Comparison of ENCODE assay signal across 1 cellular context in the genomic region with DNA sequence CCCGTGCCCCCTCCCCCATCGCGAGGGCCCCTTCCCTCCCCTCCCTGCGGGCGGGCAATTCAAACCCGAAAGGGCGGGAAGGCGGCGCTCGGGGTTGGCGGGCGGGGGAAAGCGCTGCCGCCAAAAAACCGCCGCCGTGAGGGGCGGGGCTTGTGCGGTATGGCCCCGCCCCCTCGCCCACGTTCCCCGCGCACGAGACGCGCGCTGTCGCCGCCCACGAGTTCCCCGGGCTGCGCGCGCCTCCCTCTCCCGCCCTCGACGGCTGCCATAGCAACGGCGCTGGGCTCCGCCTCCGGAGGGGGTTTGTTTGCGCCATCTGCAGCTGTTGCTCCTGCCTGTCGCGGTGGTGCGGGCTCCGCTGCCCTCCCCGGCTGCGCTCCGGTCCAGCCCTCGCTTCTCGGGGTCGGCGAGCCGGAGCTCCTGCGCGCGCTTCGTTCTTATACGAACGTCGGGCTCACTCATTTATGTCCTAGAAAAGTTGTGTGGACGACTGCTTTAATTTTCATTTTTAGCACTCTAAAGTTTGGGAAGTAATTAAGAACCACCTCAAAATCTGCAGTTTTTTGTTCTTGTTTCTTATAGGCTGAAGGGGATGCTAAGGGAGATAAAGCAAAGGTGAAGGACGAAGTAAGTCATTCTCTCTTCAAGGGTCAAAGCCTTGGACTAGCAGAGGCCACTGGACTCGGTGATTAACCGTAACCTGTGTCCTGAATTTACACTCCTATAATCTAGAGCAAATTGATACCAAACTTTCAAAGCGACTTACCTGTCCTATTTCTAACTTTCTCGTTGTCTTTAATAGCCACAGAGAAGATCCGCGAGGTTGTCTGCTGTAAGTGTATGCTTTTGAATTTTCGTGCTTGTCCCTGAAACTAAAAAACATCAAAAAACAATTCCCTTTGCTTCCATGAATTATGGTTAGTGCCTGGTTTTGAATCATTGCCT.
TF ChIP-seq lines count a peak whose summit lies in the region.

No MANE protein-coding gene starts in this region.

TF ChIP-seq in HEK293, 187 proteins besides CTCF, POLR2A, EP300 and RAD21 (continued from another document and continues in another):
- TF ChIP-seq HIC1 (tag by site-specific recombination; IDR thresholded peaks at IDR 0.05) (no peak), KLF1 (tag by site-specific recombination; IDR thresholded peaks at IDR 0.05) (peak; percentile 69), ZNF600 (tag by site-specific recombination; IDR thresholded peaks at IDR 0.05) (peak; percentile 26; the same call in 1 of the 2 replicates), KLF9 (tag by site-specific recombination; IDR thresholded peaks at IDR 0.05; ENCODE audit: low read depth) (peak; percentile 97), ZNF223 (tag by site-specific recombination; IDR thresholded peaks at IDR 0.05) (peak; percentile 38; the same call in 1 of the 2 replicates), ZEB2 (tag by site-specific recombination; IDR thresholded peaks at IDR 0.05) (peak; percentile 66), ZFHX2 (tag by site-specific recombination; conservative IDR thresholded peaks at IDR 0.05) (peak; percentile 98), ZBTB7A (tag by site-specific recombination; IDR thresholded peaks at IDR 0.05; ENCODE audit: low read depth) (no peak), ZXDB (tag by site-specific recombination; IDR thresholded peaks at IDR 0.05) (no peak), ZNF341 (tag by site-specific recombination; IDR thresholded peaks at IDR 0.05; ENCODE audit: low read depth) (peak; percentile 80), ZBTB44 (tag by site-specific recombination; IDR thresholded peaks at IDR 0.05) (0 out of 2 replicates have a peak, but pooled peaks have one; percentile 10), ZBTB17 (tag by site-specific recombination; IDR thresholded peaks at IDR 0.05) (peak; percentile 71), SP2 (tag by site-specific recombination; IDR thresholded peaks at IDR 0.05) (peak; percentile 90), ZNF529 (tag by site-specific recombination; IDR thresholded peaks at IDR 0.05; ENCODE audit: insufficient replicate concordance) (no peak), EGR2 (tag by site-specific recombination; IDR thresholded peaks at IDR 0.05; ENCODE audit: low read depth) (peak; percentile 93), ZBTB1 (tag by site-specific recombination; IDR thresholded peaks at IDR 0.05) (0 out of 2 replicates have a peak, but pooled peaks have one; percentile 42), GLIS2 (tag by site-specific recombination; IDR thresholded peaks at IDR 0.05) (peak; percentile 18; the same call in 1 of the 2 replicates), ZNF24 (tag by site-specific recombination; IDR thresholded peaks at IDR 0.05) (no peak), WT1 (tag by site-specific recombination; IDR thresholded peaks at IDR 0.05) (peak; percentile 26; the same call in 1 of the 2 replicates), ZNF426 (tag by site-specific recombination; IDR thresholded peaks at IDR 0.05) (no peak), SCRT2 (tag by site-specific recombination; IDR thresholded peaks at IDR 0.05) (peak; percentile 99), SP7 (tag by site-specific recombination; IDR thresholded peaks at IDR 0.05) (0 out of 2 replicates have a peak, but pooled peaks have one; percentile 43), SCRT1 (tag by site-specific recombination; IDR thresholded peaks at IDR 0.05; ENCODE audit: borderline replicate concordance) (peak; percentile 76; the same call in 1 of the 2 replicates), ZNF2 (tag by site-specific recombination; IDR thresholded peaks at IDR 0.05) (no peak), ZNF629 (tag by site-specific recombination; IDR thresholded peaks at IDR 0.05) (0 out of 2 replicates have a peak, but pooled peaks have one; percentile 28), ZNF76 (tag by site-specific recombination; IDR thresholded peaks at IDR 0.05; ENCODE audit: borderline replicate concordance, low read depth) (peak; percentile 75; the same call in 1 of the 2 replicates), ZNF596 (tag by site-specific recombination; IDR thresholded peaks at IDR 0.05) (0 out of 2 replicates have a peak, but pooled peaks have one; percentile 1), ZNF776 (tag by site-specific recombination; IDR thresholded peaks at IDR 0.05; ENCODE audit: borderline replicate concordance) (no peak), ZSCAN23 (tag by site-specific recombination; IDR thresholded peaks at IDR 0.05) (0 out of 2 replicates have a peak, but pooled peaks have one; percentile 14), KLF16 (tag by site-specific recombination; IDR thresholded peaks at IDR 0.05) (0 out of 2 replicates have a peak, but pooled peaks have one; percentile 45), KLF8 (tag by site-specific recombination; IDR thresholded peaks at IDR 0.05) (peak; percentile 69), ZNF311 (tag by site-specific recombination; IDR thresholded peaks at IDR 0.05; ENCODE audit: borderline replicate concordance) (no peak), ZNF10 (tag by site-specific recombination; IDR thresholded peaks at IDR 0.05) (0 out of 2 replicates have a peak, but pooled peaks have one; percentile 7)
- TF ChIP-seq, protein P1, sequence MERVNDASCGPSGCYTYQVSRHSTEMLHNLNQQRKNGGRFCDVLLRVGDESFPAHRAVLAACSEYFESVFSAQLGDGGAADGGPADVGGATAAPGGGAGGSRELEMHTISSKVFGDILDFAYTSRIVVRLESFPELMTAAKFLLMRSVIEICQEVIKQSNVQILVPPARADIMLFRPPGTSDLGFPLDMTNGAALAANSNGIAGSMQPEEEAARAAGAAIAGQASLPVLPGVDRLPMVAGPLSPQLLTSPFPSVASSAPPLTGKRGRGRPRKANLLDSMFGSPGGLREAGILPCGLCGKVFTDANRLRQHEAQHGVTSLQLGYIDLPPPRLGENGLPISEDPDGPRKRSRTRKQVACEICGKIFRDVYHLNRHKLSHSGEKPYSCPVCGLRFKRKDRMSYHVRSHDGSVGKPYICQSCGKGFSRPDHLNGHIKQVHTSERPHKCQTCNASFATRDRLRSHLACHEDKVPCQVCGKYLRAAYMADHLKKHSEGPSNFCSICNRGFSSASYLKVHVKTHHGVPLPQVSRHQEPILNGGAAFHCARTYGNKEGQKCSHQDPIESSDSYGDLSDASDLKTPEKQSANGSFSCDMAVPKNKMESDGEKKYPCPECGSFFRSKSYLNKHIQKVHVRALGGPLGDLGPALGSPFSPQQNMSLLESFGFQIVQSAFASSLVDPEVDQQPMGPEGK (tag by site-specific recombination; IDR thresholded peaks at IDR 0.05), result peak; percentile 58
- TF ChIP-seq, protein P2, sequence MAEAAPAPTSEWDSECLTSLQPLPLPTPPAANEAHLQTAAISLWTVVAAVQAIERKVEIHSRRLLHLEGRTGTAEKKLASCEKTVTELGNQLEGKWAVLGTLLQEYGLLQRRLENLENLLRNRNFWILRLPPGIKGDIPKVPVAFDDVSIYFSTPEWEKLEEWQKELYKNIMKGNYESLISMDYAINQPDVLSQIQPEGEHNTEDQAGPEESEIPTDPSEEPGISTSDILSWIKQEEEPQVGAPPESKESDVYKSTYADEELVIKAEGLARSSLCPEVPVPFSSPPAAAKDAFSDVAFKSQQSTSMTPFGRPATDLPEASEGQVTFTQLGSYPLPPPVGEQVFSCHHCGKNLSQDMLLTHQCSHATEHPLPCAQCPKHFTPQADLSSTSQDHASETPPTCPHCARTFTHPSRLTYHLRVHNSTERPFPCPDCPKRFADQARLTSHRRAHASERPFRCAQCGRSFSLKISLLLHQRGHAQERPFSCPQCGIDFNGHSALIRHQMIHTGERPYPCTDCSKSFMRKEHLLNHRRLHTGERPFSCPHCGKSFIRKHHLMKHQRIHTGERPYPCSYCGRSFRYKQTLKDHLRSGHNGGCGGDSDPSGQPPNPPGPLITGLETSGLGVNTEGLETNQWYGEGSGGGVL (tag by site-specific recombination; IDR thresholded peaks at IDR 0.05), result peak; percentile 94
- TF ChIP-seq, protein P3, sequence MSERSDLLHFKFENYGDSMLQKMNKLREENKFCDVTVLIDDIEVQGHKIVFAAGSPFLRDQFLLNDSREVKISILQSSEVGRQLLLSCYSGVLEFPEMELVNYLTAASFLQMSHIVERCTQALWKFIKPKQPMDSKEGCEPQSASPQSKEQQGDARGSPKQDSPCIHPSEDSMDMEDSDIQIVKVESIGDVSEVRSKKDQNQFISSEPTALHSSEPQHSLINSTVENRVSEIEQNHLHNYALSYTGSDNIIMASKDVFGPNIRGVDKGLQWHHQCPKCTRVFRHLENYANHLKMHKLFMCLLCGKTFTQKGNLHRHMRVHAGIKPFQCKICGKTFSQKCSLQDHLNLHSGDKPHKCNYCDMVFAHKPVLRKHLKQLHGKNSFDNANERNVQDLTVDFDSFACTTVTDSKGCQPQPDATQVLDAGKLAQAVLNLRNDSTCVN (tag by site-specific recombination; optimal IDR thresholded peaks at IDR 0.05), result peak; percentile 97
- TF ChIP-seq, protein P4, sequence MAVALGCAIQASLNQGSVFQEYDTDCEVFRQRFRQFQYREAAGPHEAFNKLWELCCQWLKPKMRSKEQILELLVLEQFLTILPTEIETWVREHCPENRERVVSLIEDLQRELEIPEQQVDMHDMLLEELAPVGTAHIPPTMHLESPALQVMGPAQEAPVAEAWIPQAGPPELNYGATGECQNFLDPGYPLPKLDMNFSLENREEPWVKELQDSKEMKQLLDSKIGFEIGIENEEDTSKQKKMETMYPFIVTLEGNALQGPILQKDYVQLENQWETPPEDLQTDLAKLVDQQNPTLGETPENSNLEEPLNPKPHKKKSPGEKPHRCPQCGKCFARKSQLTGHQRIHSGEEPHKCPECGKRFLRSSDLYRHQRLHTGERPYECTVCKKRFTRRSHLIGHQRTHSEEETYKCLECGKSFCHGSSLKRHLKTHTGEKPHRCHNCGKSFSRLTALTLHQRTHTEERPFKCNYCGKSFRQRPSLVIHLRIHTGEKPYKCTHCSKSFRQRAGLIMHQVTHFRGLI (tag by site-specific recombination; IDR thresholded peaks at IDR 0.05), result peak; percentile 86
- TF ChIP-seq, protein P5, sequence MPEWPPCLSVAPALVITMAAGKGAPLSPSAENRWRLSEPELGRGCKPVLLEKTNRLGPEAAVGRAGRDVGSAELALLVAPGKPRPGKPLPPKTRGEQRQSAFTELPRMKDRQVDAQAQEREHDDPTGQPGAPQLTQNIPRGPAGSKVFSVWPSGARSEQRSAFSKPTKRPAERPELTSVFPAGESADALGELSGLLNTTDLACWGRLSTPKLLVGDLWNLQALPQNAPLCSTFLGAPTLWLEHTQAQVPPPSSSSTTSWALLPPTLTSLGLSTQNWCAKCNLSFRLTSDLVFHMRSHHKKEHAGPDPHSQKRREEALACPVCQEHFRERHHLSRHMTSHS (tag by site-specific recombination; IDR thresholded peaks at IDR 0.05), result no peak
- TF ChIP-seq, protein P6, sequence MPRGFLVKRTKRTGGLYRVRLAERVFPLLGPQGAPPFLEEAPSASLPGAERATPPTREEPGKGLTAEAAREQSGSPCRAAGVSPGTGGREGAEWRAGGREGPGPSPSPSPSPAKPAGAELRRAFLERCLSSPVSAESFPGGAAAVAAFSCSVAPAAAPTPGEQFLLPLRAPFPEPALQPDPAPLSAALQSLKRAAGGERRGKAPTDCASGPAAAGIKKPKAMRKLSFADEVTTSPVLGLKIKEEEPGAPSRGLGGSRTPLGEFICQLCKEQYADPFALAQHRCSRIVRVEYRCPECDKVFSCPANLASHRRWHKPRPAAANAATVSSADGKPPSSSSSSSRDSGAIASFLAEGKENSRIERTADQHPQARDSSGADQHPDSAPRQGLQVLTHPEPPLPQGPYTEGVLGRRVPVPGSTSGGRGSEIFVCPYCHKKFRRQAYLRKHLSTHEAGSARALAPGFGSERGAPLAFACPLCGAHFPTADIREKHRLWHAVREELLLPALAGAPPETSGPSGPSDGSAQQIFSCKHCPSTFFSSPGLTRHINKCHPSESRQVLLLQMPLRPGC (tag by site-specific recombination; IDR thresholded peaks at IDR 0.05), result peak; percentile 24; the same call in 1 of the 2 replicates
